Comparison of ENCODE assay signal across 8 cellular contexts in the genomic region with DNA sequence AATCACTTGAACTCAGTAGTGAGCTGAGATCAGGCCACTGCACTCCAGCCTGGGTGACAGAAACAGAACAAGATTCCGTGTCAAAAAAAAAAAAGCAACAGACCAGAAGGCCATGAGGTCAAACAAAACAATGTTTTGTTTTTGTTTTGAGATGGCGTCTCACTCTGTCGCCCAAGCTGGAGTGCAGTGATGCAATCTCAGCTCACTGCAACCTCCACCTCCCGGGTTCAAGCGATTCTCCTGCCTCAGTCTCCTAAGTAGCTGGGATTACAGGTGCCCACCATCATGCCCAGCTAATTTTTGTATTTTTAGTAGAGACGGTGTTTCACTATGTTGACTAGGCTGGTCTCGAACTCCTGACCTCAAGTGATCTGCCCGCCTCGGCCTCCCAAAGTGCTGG. TPM values are rescaled to one million over a fixed set of nuclear protein-coding genes. Genes with fewer than 3 reads are reported as not detected.
DNase-seq lines count a peak whose midpoint lies in the region; ATAC-seq and TF ChIP-seq lines count a peak whose summit lies in the region.
"Not testable (repeated sequence)": the region's sequence is repeated elsewhere in the genome, so short reads cannot be mapped to it uniquely, and the experiment has no call there.
"Had no signal": no experiment of that assay in that cellular context is flagged by ENCODE, and none has a peak within 500 bp of the region (broad histone marks: within the 10 kb centered on the region; RNA-seq: fewer than 3 reads in every experiment).

No MANE protein-coding gene starts in this region.

- BruUV-seq in HCT116 (replicated peaks; lab: Mats Ljungman, UMichigan) = not testable (repeated sequence)

- TF ChIP-seq POLR2A in HCT116 (IDR thresholded peaks at IDR 0.05; ENCODE audit: borderline replicate concordance, extremely low read depth, insufficient read depth, insufficient read length); body of pancreas (IDR thresholded peaks at IDR 0.05): not testable (repeated sequence)

- not testable (repeated sequence) for H3K27ac Mint-ChIP-seq in CD4-positive, alpha-beta T cell; neural crest cell (ENCODE audit: unreplicated experiment)
- H3K27ac Mint-ChIP-seq in type B pancreatic cell = peak overlapping the region; percentile 96

- POLR2A ChIA-PET in CD4-positive, alpha-beta T cell (lab: Charles Lee) = interaction anchor here (0.9 to 2.1 kb wide), 2 partner anchors 26 to 40 kb away, joined by 7 to 11 read pairs; partner anchors contain the start of genes PA2G4 and ZC3H10
- POLR2A ChIA-PET in HCT116 (lab: Charles Lee) = interaction anchor here (3.5 kb wide), 1 partner anchor 27 kb away, joined by 18 read pairs; the partner anchor contains the start of gene PA2G4

- H3K27me3 Mint-ChIP-seq in CD4-positive, alpha-beta T cell = peaks cover 17% of the 10 kb centered on the region
- peaks cover 36% of the 10 kb centered on the region for H3K27me3 Mint-ChIP-seq in neural crest cell (ENCODE audit: low read depth)
- peaks cover 34% of the 10 kb centered on the region for H3K27me3 Mint-ChIP-seq in type B pancreatic cell

- H2AFZ ChIP-seq in HCT116 (ENCODE audit: low read depth, low read length, poor library complexity, severe bottlenecking); hepatocyte: not testable (repeated sequence)

- not testable (repeated sequence) for H3K9me3 ChIP-seq in CD4-positive, alpha-beta T cell (ENCODE audit: control insufficient read depth, low read length); HCT116 (ENCODE audit: control insufficient read depth in 1 of 2, insufficient read depth in 1 of 2, low read depth in 1 of 2, low read length in 2 of 2); body of pancreas; hepatocyte (ENCODE audit: low read depth)

- H3K9me2 ChIP-seq in HCT116 (ENCODE audit: insufficient read depth); hepatocyte (replicated peaks; ENCODE audit: insufficient read depth): not testable (repeated sequence)

- CTCF ChIA-PET in CD4-positive, alpha-beta T cell (lab: Charles Lee) = interaction anchor here (1.8 to 5.1 kb wide), 3 partner anchors 26 to 48 kb away, joined by 4 to 32 read pairs (median 6); partner anchors contain the start of gene PA2G4
- CTCF ChIA-PET in HCT116 (lab: Charles Lee) = not testable (repeated sequence)

- not testable (repeated sequence) for H3K36me3 ChIP-seq in HCT116 (ENCODE audit: control insufficient read depth in 1 of 2, insufficient read depth in 2 of 2, low read length in 2 of 2); body of pancreas (replicated peaks in 1 of 2; ENCODE audit: insufficient read depth in 1 of 2, low read depth in 2 of 2); hepatocyte (replicated peaks; ENCODE audit: insufficient read depth, low read depth)

- not testable (repeated sequence) for TF ChIP-seq RAD21 in HCT116 (IDR thresholded peaks at IDR 0.05; ENCODE audit: low read depth)

- H3K36me3 Mint-ChIP-seq in CD4-positive, alpha-beta T cell (ENCODE audit: low read depth); neural crest cell (ENCODE audit: low read depth); type B pancreatic cell: not testable (repeated sequence)

- not testable (repeated sequence) for H3K9me3 Mint-ChIP-seq in CD4-positive, alpha-beta T cell; neural crest cell; type B pancreatic cell

- TF ChIP-seq CTCF in CD4-positive, alpha-beta T cell (IDR thresholded peaks at IDR 0.05); HCT116 (IDR thresholded peaks at IDR 0.05 in 2 of 3, conservative IDR thresholded peaks at IDR 0.05 in 1 of 3; ENCODE audit: borderline replicate concordance in 1 of 3, insufficient read depth in 1 of 3, low read depth in 2 of 3, low read length in 2 of 3); body of pancreas (IDR thresholded peaks at IDR 0.05); hepatocyte (IDR thresholded peaks at IDR 0.05; ENCODE audit: poor library complexity); neural crest cell (conservative IDR thresholded peaks at IDR 0.05); type B pancreatic cell (conservative IDR thresholded peaks at IDR 0.05): not testable (repeated sequence)

- peaks cover 12% of the 10 kb centered on the region; the same call in 1 of the 2 replicates for H3K79me2 ChIP-seq in HCT116 (ENCODE audit: insufficient read depth, low read length)
- H3K79me2 ChIP-seq in hepatocyte = peaks cover 11% of the 10 kb centered on the region

- peaks cover 14% of the 10 kb centered on the region for H3K4me1 Mint-ChIP-seq in CD4-positive, alpha-beta T cell (ENCODE audit: low read depth)
- H3K4me1 Mint-ChIP-seq in neural crest cell = peaks cover 25% of the 10 kb centered on the region
- H3K4me1 Mint-ChIP-seq in type B pancreatic cell (ENCODE audit: unreplicated experiment) = not testable (repeated sequence)

- not testable (repeated sequence) for H3K4me2 ChIP-seq in HCT116 (ENCODE audit: low read length); hepatocyte

- DNase-seq in CD4-positive, alpha-beta T cell; HCT116 (ENCODE audit: low read depth, low spot score); body of pancreas; hepatocyte (ENCODE audit: low spot score); neural crest cell (ENCODE audit: low read depth, low spot score); type B pancreatic cell (ENCODE audit: extremely low spot score, unreplicated experiment): not testable (repeated sequence)

- not testable (repeated sequence) for H3K27me3 ChIP-seq in CD4-positive, alpha-beta T cell (ENCODE audit: control insufficient read depth, insufficient read depth, low read length); HCT116 (ENCODE audit: insufficient read depth, low read length); body of pancreas; hepatocyte

- H3K4me3 ChIP-seq in HCT116 (replicated peaks in 1 of 2; ENCODE audit: low read depth in 1 of 2, low read length in 2 of 2); body of pancreas; hepatocyte: not testable (repeated sequence)

- WGBS in body of pancreas, 2 donors = 85 to 94% methylated on average over 7 to 9 of the region's 9 CpGs
- WGBS in hepatocyte (ENCODE audit: low lambda C conversion rate, missing lambda C conversion rate) = 93% methylated on average over 9 of the region's 9 CpGs

- not testable (repeated sequence) for ATAC-seq in CD4-positive, alpha-beta T cell (ENCODE audit: poor library complexity); HCT116; body of pancreas

- H3K27ac ChIP-seq in CD4-positive, alpha-beta T cell (ENCODE audit: low read depth, low read length) = not testable (repeated sequence)
- H3K27ac ChIP-seq in HCT116 (ENCODE audit: low read depth, low read length) = peak overlapping the region; percentile 93; the same call in 1 of the 2 replicates
- H3K27ac ChIP-seq in body of pancreas = peak overlapping the region in 3 of 4 donors; percentile 95 to 98 (median 97)
- peak overlapping the region; percentile 3 for H3K27ac ChIP-seq in hepatocyte

- H3K9ac ChIP-seq in HCT116 (ENCODE audit: low read length) = not testable (repeated sequence)

- intact Hi-C loops in CD4-positive, alpha-beta T cell (cut with DNase I, micrococcal nuclease); HCT116 (cut with micrococcal nuclease); body of pancreas (cut with DNase I): not testable (repeated sequence)

- peak overlapping the region; percentile 87 for H3K4me3 Mint-ChIP-seq in CD4-positive, alpha-beta T cell
- H3K4me3 Mint-ChIP-seq in neural crest cell = peak overlapping the region; percentile 96
- not testable (repeated sequence) for H3K4me3 Mint-ChIP-seq in type B pancreatic cell

- RAD21 ChIA-PET in HCT116 (lab: Charles Lee; ENCODE audit: low non-redundant PET in 1 of 2, low total read pairs in 2 of 2, uncharacterized antibody in 2 of 2, unreplicated experiment in 2 of 2) = interaction anchor here in 1 of 2 experiments (0.6 kb wide), 1 partner anchor 71 kb away, joined by 3 read pairs; no protein-coding TSS in a partner anchor

- H4K20me1 ChIP-seq in HCT116 (ENCODE audit: insufficient read depth); hepatocyte (ENCODE audit: insufficient read depth, poor library complexity, severe bottlenecking): not testable (repeated sequence)

- peaks cover 17 to 38% of the 10 kb centered on the region in 2 experiments for H3K4me1 ChIP-seq in HCT116 (ENCODE audit: control insufficient read depth in 1 of 2, insufficient read depth in 2 of 2, low read length in 2 of 2)
- peaks cover 33% of the 10 kb centered on the region for H3K4me1 ChIP-seq in body of pancreas
- H3K4me1 ChIP-seq in hepatocyte (ENCODE audit: insufficient read depth) = not testable (repeated sequence)

RNA-seq across cellular contexts. Expression of gene ERBB3, which starts 2.0 kb away (rescaled TPM):
- total RNA-seq in CD4-positive, alpha-beta T cell = under 1 TPM; 0.22 to 0.47 TPM
- 39.7 TPM for total RNA-seq in HCT116 (2021; ENCODE audit: unreplicated experiment)
- 31.7 and 32.9 TPM in 2 replicates for polyA plus RNA-seq in HCT116 (2012)
- total RNA-seq in body of pancreas = 10 to 100 TPM; 72.9 to 74.8 TPM
- 104 and 128 TPM in 2 replicates for total RNA-seq in hepatocyte
- polyA plus RNA-seq in hepatocyte = 56.1 and 69.0 TPM in 2 replicates
- total RNA-seq in neural crest cell = 144 and 152 TPM in 2 replicates
- 76.5 and 176 TPM in 2 replicates for total RNA-seq in type B pancreatic cell (ENCODE audit: low replicate concordance)
- total RNA-seq: B cell, OCI-LY7 had no signal

RNA-seq across cellular contexts. Expression of gene PA2G4, which starts 26.4 kb away (rescaled TPM):
- total RNA-seq in CD4-positive, alpha-beta T cell = 10 to 100 TPM; 51.0 to 61.0 TPM
- total RNA-seq in HCT116 (2021; ENCODE audit: unreplicated experiment) = 302 TPM
- 297 and 338 TPM in 2 replicates for polyA plus RNA-seq in HCT116 (2012)
- total RNA-seq in body of pancreas = 100 to 1,000 TPM in 1 of 2 donors, 10 to 100 TPM in 1; 49.4 to 107 TPM
- total RNA-seq in hepatocyte = 87.9 and 90.7 TPM in 2 replicates
- 102 and 109 TPM in 2 replicates for polyA plus RNA-seq in hepatocyte
- 201 and 213 TPM in 2 replicates for total RNA-seq in neural crest cell
- total RNA-seq in type B pancreatic cell (ENCODE audit: low replicate concordance) = 115 and 141 TPM in 2 replicates

RNA-seq across cellular contexts. Expression of gene RPS26, which starts 36.2 kb away (rescaled TPM):
- total RNA-seq in CD4-positive, alpha-beta T cell = 100 to 1,000 TPM; 118 to 126 TPM
- 70.2 TPM for total RNA-seq in HCT116 (2021; ENCODE audit: unreplicated experiment)
- polyA plus RNA-seq in HCT116 (2012) = 1,152 and 1,325 TPM in 2 replicates
- total RNA-seq in body of pancreas = 100 to 1,000 TPM; 215 to 405 TPM
- 665 and 673 TPM in 2 replicates for total RNA-seq in hepatocyte
- polyA plus RNA-seq in hepatocyte = 245 and 252 TPM in 2 replicates
- total RNA-seq in neural crest cell = 32.3 and 43.1 TPM in 2 replicates
- total RNA-seq in type B pancreatic cell (ENCODE audit: low replicate concordance) = 20.2 and 38.7 TPM in 2 replicates

RNA-seq across cellular contexts. Expression of gene RPL41, which starts 38.5 kb away (rescaled TPM):
- 1,000 to 10,000 TPM; 5,865 to 5,989 TPM for total RNA-seq in CD4-positive, alpha-beta T cell
- total RNA-seq in HCT116 (2021; ENCODE audit: unreplicated experiment) (4,327 TPM), body of pancreas (1,000 to 10,000 TPM; 1,174 to 2,214 TPM), hepatocyte (2,379 and 2,801 TPM in 2 replicates), neural crest cell (4,478 and 4,582 TPM in 2 replicates), type B pancreatic cell (ENCODE audit: low replicate concordance) (4,566 and 4,714 TPM in 2 replicates)
- polyA plus RNA-seq in HCT116 (2012) = 11,465 and 11,614 TPM in 2 replicates
- polyA plus RNA-seq in hepatocyte = 2,115 and 2,240 TPM in 2 replicates

RNA-seq across cellular contexts. Expression of gene ZC3H10, which starts 40.1 kb away (rescaled TPM):
- total RNA-seq in CD4-positive, alpha-beta T cell = 1 to 10 TPM; 6.3 to 8.9 TPM
- 8.7 TPM for total RNA-seq in HCT116 (2021; ENCODE audit: unreplicated experiment)
- polyA plus RNA-seq in HCT116 (2012) = 3.6 and 3.7 TPM in 2 replicates
- 10 to 100 TPM in 1 of 2 donors, under 1 TPM in 1; 0.99 to 11.2 TPM for total RNA-seq in body of pancreas
- total RNA-seq in hepatocyte = 3.7 and 9.0 TPM in 2 replicates
- 2.2 and 5.7 TPM in 2 replicates for polyA plus RNA-seq in hepatocyte
- 19.1 and 19.3 TPM in 2 replicates for total RNA-seq in neural crest cell
- 11.6 and 12.1 TPM in 2 replicates for total RNA-seq in type B pancreatic cell (ENCODE audit: low replicate concordance)

Comparison
In these comparisons a context has a peak if more than half of its experiments do, and no peak if none do; other contexts are left out.
1. RNA of gene ERBB3, which starts 2.0 kb away (total RNA-seq): 144 to 152 TPM in neural crest cell, 104 to 128 TPM in hepatocyte, 76.5 to 176 TPM in type B pancreatic cell, 72.9 to 74.8 TPM in body of pancreas and 39.7 TPM in HCT116 (single experiment); 0.22 to 0.47 TPM in CD4-positive, alpha-beta T cell; every median in the first group is over 10 times any median in the second.